In the genomic region with DNA sequence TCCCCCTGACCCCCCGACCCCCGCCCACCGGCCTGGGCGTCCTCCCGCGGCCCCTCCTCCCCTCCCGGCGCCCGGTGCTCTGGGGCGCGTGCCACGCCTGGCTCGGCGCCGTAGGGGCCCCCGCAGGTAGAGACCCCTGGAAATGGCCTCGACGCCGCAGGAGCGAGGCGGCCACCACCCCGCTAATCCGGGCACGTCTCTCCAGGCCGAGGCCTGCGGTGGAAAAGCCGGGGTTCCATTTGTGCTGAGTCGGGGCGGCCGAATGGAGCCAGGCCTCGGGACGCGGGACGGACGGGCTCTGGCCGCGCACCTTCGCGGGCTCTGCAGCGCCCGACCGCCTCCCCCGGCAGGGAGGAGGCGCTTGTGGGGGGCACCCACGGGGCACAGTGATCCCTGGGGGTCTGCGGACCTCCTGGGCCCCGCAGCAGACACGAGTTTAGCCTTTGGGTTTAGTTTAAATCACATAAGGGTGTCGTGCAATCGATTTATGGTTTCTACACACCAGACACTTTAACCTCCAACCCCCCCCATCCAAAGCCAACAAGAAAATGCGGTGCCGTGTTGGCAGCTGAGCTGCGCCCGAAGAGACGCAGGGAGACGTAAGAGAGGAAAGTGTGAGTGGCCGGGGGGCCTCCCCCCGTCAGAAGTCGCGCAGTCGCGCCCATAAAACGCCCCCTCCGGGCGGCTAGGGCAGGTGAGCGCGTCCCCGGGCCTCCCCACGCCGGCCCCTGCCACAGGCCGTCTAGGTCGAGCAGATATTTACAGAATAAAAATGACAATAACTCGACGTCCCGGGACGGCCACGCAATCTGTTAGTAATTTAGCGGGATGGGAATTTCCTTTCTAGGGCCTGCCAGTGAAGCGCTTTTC, we compare ENCODE assay signal across 8 cellular contexts. TPM values are rescaled to one million over a fixed set of nuclear protein-coding genes. Genes with fewer than 3 reads are reported as not detected.
DNase-seq lines count a peak whose midpoint lies in the region; ATAC-seq, FAIRE-seq and TF ChIP-seq lines count a peak whose summit lies in the region.

No MANE protein-coding gene starts in this region.

- no peaks in the 10 kb centered on the region for H4K20me1 ChIP-seq in astrocyte (ENCODE audit: insufficient read depth, low read length)

- peaks cover 26% of the 10 kb centered on the region for H3K27me3 Mint-ChIP-seq in astrocyte (ENCODE audit: low read depth, unreplicated experiment)

- no peak overlapping the region for H3K27ac Mint-ChIP-seq in astrocyte (ENCODE audit: unreplicated experiment)

- peaks cover 10% of the 10 kb centered on the region for H3K4me1 ChIP-seq in astrocyte (ENCODE audit: insufficient read depth, low read length)

- H3K27me3 ChIP-seq in H7 (ENCODE audit: control insufficient read depth, insufficient read depth, low read length) (peaks cover 63% of the 10 kb centered on the region), astrocyte (ENCODE audit: insufficient read depth, low read length) (peaks cover 48% of the 10 kb centered on the region)

- H3K4me3 Mint-ChIP-seq in astrocyte (ENCODE audit: unreplicated experiment), result peak overlapping the region; percentile 68

- no peaks in the 10 kb centered on the region for H3K9me3 Mint-ChIP-seq in astrocyte (ENCODE audit: unreplicated experiment)

- H3K79me2 ChIP-seq in astrocyte (ENCODE audit: insufficient read depth, low read length), result no peaks in the 10 kb centered on the region

- peak overlapping the region; percentile 44 for H3K9ac ChIP-seq in astrocyte (ENCODE audit: low read length)

- no peaks in the 10 kb centered on the region for H3K9me3 ChIP-seq in astrocyte (ENCODE audit: insufficient read depth, low read depth, low read length)

- peak overlapping the region; percentile 39 for H3K4me3 ChIP-seq in H7 (ENCODE audit: insufficient read depth, low read depth, low read length)
- no peak overlapping the region for H3K4me3 ChIP-seq in astrocyte (ENCODE audit: insufficient read depth, low read depth, low read length)

- peak overlapping the region; percentile 1 for H2AFZ ChIP-seq in astrocyte (ENCODE audit: low read depth, low read length)

- H3K4me2 ChIP-seq in astrocyte (ENCODE audit: low read length), result peak overlapping the region; percentile 90

- no peak for FAIRE-seq in astrocyte (lab: Jason Lieb, UNC)

- H3K27ac ChIP-seq in astrocyte (ENCODE audit: low read depth, low read length), result no peak overlapping the region

- peaks cover 2% of the 10 kb centered on the region for H3K4me1 Mint-ChIP-seq in astrocyte (ENCODE audit: low read depth, unreplicated experiment)

- H3K36me3 Mint-ChIP-seq in astrocyte (ENCODE audit: low read depth, unreplicated experiment), result no peaks in the 10 kb centered on the region

- DNase-seq in H7, result no peak
- peak; percentile 32 for DNase-seq in RPMI7951 (ENCODE audit: low read depth)
- DNase-seq in astrocyte (ENCODE audit: low read depth), result peak; percentile 36
- peak; percentile 43 for DNase-seq in iris pigment epithelial cell (ENCODE audit: low read depth)
- DNase-seq in stimulated activated CD4-positive, alpha-beta T cell treated with anti-CD3 and anti-CD28 coated beads, Interleukin-1b, Interleukin-23, amount 100 ng/mL, for 4 hours (ENCODE audit: low read depth in 2 of 2), result peak; percentile 60 to 68
- DNase-seq in NK-92 treated with Interleukin-12 subunit alpha and Interleukin-12 subunit beta, amount 100 ng/mL, for 24 hours (lab: John Stamatoyannopoulos, UW), result no peak
- DNase-seq in putamen (ENCODE audit: low spot score), result no peak

- no peak for TF ChIP-seq CTCF in astrocyte (IDR thresholded peaks at IDR 0.05; ENCODE audit: insufficient read depth, low read depth, low read length)

- H3K36me3 ChIP-seq in H7 (replicated peaks; ENCODE audit: control insufficient read depth, insufficient read depth, low read length), result no peaks in the 10 kb centered on the region
- no peaks in the 10 kb centered on the region for H3K36me3 ChIP-seq in astrocyte (ENCODE audit: insufficient read depth, low read length)

- ATAC-seq in GM18511 (IDR thresholded peaks at IDR 0.05; ENCODE audit: unreplicated experiment), result no peak

RNA-seq across cellular contexts. Expression of gene NFATC1, which starts 1.1 kb away (rescaled TPM):
- total RNA-seq in H7 (2014; rRNA removed; shearing (Covaris generic)), result 14.1 and 14.5 TPM in 2 replicates
- 0.39 TPM in 1 of 2 replicates, not detected in the other for total RNA-seq in RPMI7951 (2014; rRNA removed; shearing (Covaris generic))
- 10.6 and 11.0 TPM in 2 replicates for total RNA-seq in astrocyte

Comparison
In these comparisons a context has a peak if more than half of its experiments do, and no peak if none do; other contexts are left out.
1. DNase-seq: peak in RPMI7951 (single experiment), astrocyte (single experiment), iris pigment epithelial cell (single experiment) and stimulated activated CD4-positive, alpha-beta T cell treated with anti-CD3 and anti-CD28 coated beads, Interleukin-1b, Interleukin-23, amount 100 ng/mL, for 4 hours (2 of 2); none in H7 (single experiment), NK-92 treated with Interleukin-12 subunit alpha and Interleukin-12 subunit beta, amount 100 ng/mL, for 24 hours (single experiment) and putamen (single experiment).